Comparison of ENCODE assay signal across 24 cellular contexts in the genomic region with DNA sequence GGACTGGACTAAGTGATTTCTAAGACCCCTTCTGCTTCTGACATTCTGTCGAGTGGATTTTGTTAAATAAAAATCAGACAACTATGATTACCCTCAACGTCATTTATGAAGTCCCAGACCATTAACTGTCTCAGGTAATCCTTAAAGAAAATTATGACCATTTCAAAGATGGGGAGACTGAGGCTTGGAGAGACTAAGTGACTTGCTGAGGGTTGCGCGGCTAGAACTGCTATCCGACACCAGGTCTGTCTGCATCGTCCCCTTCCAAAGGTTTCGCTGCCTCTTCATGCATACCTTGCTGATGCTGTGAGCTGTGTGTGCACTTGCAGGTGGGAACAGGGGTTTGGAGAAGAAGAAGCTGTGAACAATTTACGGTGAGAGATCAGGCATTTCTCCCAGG. TPM values are rescaled to one million over a fixed set of nuclear protein-coding genes. Genes with fewer than 3 reads are reported as not detected.
DNase-seq lines count a peak whose midpoint lies in the region; ATAC-seq and TF ChIP-seq lines count a peak whose summit lies in the region.
"Had no signal": no experiment of that assay in that cellular context is flagged by ENCODE, and none has a peak within 500 bp of the region (broad histone marks: within the 10 kb centered on the region; RNA-seq: fewer than 3 reads in every experiment).

No MANE protein-coding gene starts in this region.

- intact Hi-C loops in naive thymus-derived CD4-positive, alpha-beta T cell (cut with micrococcal nuclease): no loop called here
- intact Hi-C loops in A673 (cut with micrococcal nuclease; ENCODE audit: unreplicated experiment): no loop called here

- POLR2A ChIA-PET in naive thymus-derived CD4-positive, alpha-beta T cell (lab: Charles Lee): interaction anchor here (1.3 kb wide), 1 partner anchor 11 kb away, joined by 7 read pairs; no protein-coding TSS in a partner anchor
- POLR2A ChIA-PET in A673 (lab: Charles Lee; ENCODE audit: low non-redundant PET): no interaction called here

- TF ChIP-seq EP300 in upper lobe of left lung (IDR thresholded peaks at IDR 0.05): no peak

- peak overlapping the region; percentile 5 for H3K27ac Mint-ChIP-seq in activated naive CD8-positive, alpha-beta T cell
- no peak overlapping the region for H3K27ac Mint-ChIP-seq in activated naive CD8-positive, alpha-beta T cell treated with anti-CD3 and anti-CD28 coated beads for 36 hours
- peak overlapping the region; percentile 66 for H3K27ac Mint-ChIP-seq in T-helper 17 cell
- peak overlapping the region; percentile 16 to 64 for H3K27ac Mint-ChIP-seq in effector memory CD8-positive, alpha-beta T cell
- peak overlapping the region in 7 of 9 donors; percentile 37 to 93 (median 66) for H3K27ac Mint-ChIP-seq in naive thymus-derived CD4-positive, alpha-beta T cell
- H3K27ac Mint-ChIP-seq: HFFc6 had no signal

- H3K27ac ChIP-seq in naive thymus-derived CD4-positive, alpha-beta T cell (ENCODE audit: low read depth, low read length): no peak overlapping the region
- H3K27ac ChIP-seq in A673 (ENCODE audit: low read depth, low read length, poor library complexity, severe bottlenecking) (no peak overlapping the region), upper lobe of left lung (no peak overlapping the region)
- H3K27ac ChIP-seq: A549; BLaER1 treated with 17β-estradiol and CSF1 and Interleukin-3, amounts not matched to agents 10 nM and 100 nM had no signal

- H3K27me3 ChIP-seq in naive thymus-derived CD4-positive, alpha-beta T cell (ENCODE audit: control insufficient read depth in 2 of 2, insufficient read depth in 2 of 2, low read length in 2 of 2): no peaks in the 10 kb centered on the region
- H3K27me3 ChIP-seq in A673 (replicated peaks; ENCODE audit: insufficient read depth, low read depth, low read length, poor library complexity): no peaks in the 10 kb centered on the region
- H3K27me3 ChIP-seq in upper lobe of left lung: no peaks in the 10 kb centered on the region
- H3K27me3 ChIP-seq: BE2C had no signal

- TF ChIP-seq CTCF in A673 (conservative IDR thresholded peaks at IDR 0.05; ENCODE audit: low read depth, low read length) (no peak), upper lobe of left lung (IDR thresholded peaks at IDR 0.05) (no peak)

- peaks cover 86% of the 10 kb centered on the region for H3K4me1 Mint-ChIP-seq in activated naive CD8-positive, alpha-beta T cell (ENCODE audit: low read depth)
- peaks cover 32% of the 10 kb centered on the region for H3K4me1 Mint-ChIP-seq in activated naive CD8-positive, alpha-beta T cell treated with anti-CD3 and anti-CD28 coated beads for 36 hours
- peaks cover 33% of the 10 kb centered on the region for H3K4me1 Mint-ChIP-seq in T-helper 17 cell
- peaks cover 20 to 28% of the 10 kb centered on the region in 2 donors for H3K4me1 Mint-ChIP-seq in effector memory CD8-positive, alpha-beta T cell (ENCODE audit: low read depth in 2 of 2)
- H3K4me1 Mint-ChIP-seq in naive thymus-derived CD4-positive, alpha-beta T cell: peaks cover 26 to 94% (median 90%) of the 10 kb centered on the region in 7 donors

- no peak overlapping the region for H3K4me3 ChIP-seq in naive thymus-derived CD4-positive, alpha-beta T cell (ENCODE audit: low read length)
- H3K4me3 ChIP-seq in A673 (ENCODE audit: low read depth, low read length, poor library complexity, severe bottlenecking): no peak overlapping the region
- no peak overlapping the region for H3K4me3 ChIP-seq in upper lobe of left lung
- H3K4me3 ChIP-seq: A549; BLaER1 treated with 17β-estradiol and CSF1 and Interleukin-3, amounts not matched to agents 10 nM and 100 nM; HAP-1 had no signal

- H3K36me3 ChIP-seq in naive thymus-derived CD4-positive, alpha-beta T cell (ENCODE audit: control insufficient read depth in 2 of 3, insufficient read depth in 3 of 3, low read length in 3 of 3): peaks cover 0 to 22% (median 0%) of the 10 kb centered on the region in 3 experiments
- H3K36me3 ChIP-seq in A673 (ENCODE audit: insufficient read depth, low read length, poor library complexity, severe bottlenecking): no peaks in the 10 kb centered on the region
- H3K36me3 ChIP-seq in upper lobe of left lung: no peaks in the 10 kb centered on the region
- H3K36me3 ChIP-seq: BE2C; BLaER1 treated with 17β-estradiol and CSF1 and Interleukin-3, amounts not matched to agents 10 nM and 100 nM; HAP-1 had no signal

- H3K4me3 Mint-ChIP-seq in activated naive CD8-positive, alpha-beta T cell: no peak overlapping the region
- H3K4me3 Mint-ChIP-seq in activated naive CD8-positive, alpha-beta T cell treated with anti-CD3 and anti-CD28 coated beads for 36 hours: no peak overlapping the region
- no peak overlapping the region for H3K4me3 Mint-ChIP-seq in T-helper 17 cell
- no peak overlapping the region for H3K4me3 Mint-ChIP-seq in effector memory CD8-positive, alpha-beta T cell
- peak overlapping the region in 4 of 10 donors; percentile 44 to 93 (median 70) for H3K4me3 Mint-ChIP-seq in naive thymus-derived CD4-positive, alpha-beta T cell
- H3K4me3 Mint-ChIP-seq: CD14-positive monocyte, HFFc6 had no signal

- no peaks in the 10 kb centered on the region for H3K27me3 Mint-ChIP-seq in activated naive CD8-positive, alpha-beta T cell
- no peaks in the 10 kb centered on the region for H3K27me3 Mint-ChIP-seq in activated naive CD8-positive, alpha-beta T cell treated with anti-CD3 and anti-CD28 coated beads for 36 hours
- H3K27me3 Mint-ChIP-seq in T-helper 17 cell: no peaks in the 10 kb centered on the region
- H3K27me3 Mint-ChIP-seq in effector memory CD8-positive, alpha-beta T cell: no peaks in the 10 kb centered on the region
- peaks cover 0 to 4% (median 0%) of the 10 kb centered on the region in 5 donors for H3K27me3 Mint-ChIP-seq in naive thymus-derived CD4-positive, alpha-beta T cell
- H3K27me3 Mint-ChIP-seq: CD4-positive, alpha-beta memory T cell had no signal

- H3K9me3 ChIP-seq in T-helper 17 cell (ENCODE audit: control insufficient read depth, low read length, poor library complexity, severe bottlenecking): no peaks in the 10 kb centered on the region
- H3K9me3 ChIP-seq in naive thymus-derived CD4-positive, alpha-beta T cell (ENCODE audit: control insufficient read depth in 2 of 3, low read length in 3 of 3): no peaks in the 10 kb centered on the region
- H3K9me3 ChIP-seq in A673 (ENCODE audit: low read depth, low read length, poor library complexity, severe bottlenecking): no peaks in the 10 kb centered on the region
- no peaks in the 10 kb centered on the region for H3K9me3 ChIP-seq in upper lobe of left lung
- H3K9me3 ChIP-seq: A549; BE2C; BLaER1 treated with 17β-estradiol and CSF1 and Interleukin-3, amounts not matched to agents 10 nM and 100 nM; HAP-1 had no signal

- no peak for TF ChIP-seq POLR2A in upper lobe of left lung (IDR thresholded peaks at IDR 0.05)

- H3K36me3 Mint-ChIP-seq in activated naive CD8-positive, alpha-beta T cell: no peaks in the 10 kb centered on the region
- H3K36me3 Mint-ChIP-seq in activated naive CD8-positive, alpha-beta T cell treated with anti-CD3 and anti-CD28 coated beads for 36 hours: no peaks in the 10 kb centered on the region
- no peaks in the 10 kb centered on the region for H3K36me3 Mint-ChIP-seq in T-helper 17 cell (ENCODE audit: low read depth)
- peaks cover 4% of the 10 kb centered on the region for H3K36me3 Mint-ChIP-seq in effector memory CD8-positive, alpha-beta T cell (ENCODE audit: insufficient read depth)
- H3K36me3 Mint-ChIP-seq in naive thymus-derived CD4-positive, alpha-beta T cell: peaks cover 0 to 13% (median 0%) of the 10 kb centered on the region in 5 donors

- CTCF ChIA-PET in naive thymus-derived CD4-positive, alpha-beta T cell (lab: Charles Lee): no interaction called here
- CTCF ChIA-PET in A673 (lab: Charles Lee): no interaction called here

- DNase-seq in activated naive CD8-positive, alpha-beta T cell treated with anti-CD3 and anti-CD28 coated beads for 36 hours: no peak
- DNase-seq in T-helper 17 cell (no peak), A673 (ENCODE audit: low spot score) (no peak), upper lobe of left lung (no peak)
- DNase-seq in effector memory CD8-positive, alpha-beta T cell: no peak
- no peak for DNase-seq in naive thymus-derived CD4-positive, alpha-beta T cell
- DNase-seq: 8988T; AML-193; BE2C; Calu3; CD4-positive, alpha-beta memory T cell; COR-L47; DMS53; DMS79 treated with DMSO at 0.1 percent for 48 hours; GF-D8; GOT3; HFFc6 had no signal

- H3K4me1 ChIP-seq in naive thymus-derived CD4-positive, alpha-beta T cell (ENCODE audit: control insufficient read depth in 2 of 2, insufficient read depth in 2 of 2, low read length in 2 of 2): peaks cover 9 to 60% of the 10 kb centered on the region in 2 donors
- H3K4me1 ChIP-seq in A673 (ENCODE audit: insufficient read depth, low read length, poor library complexity, severe bottlenecking) (peaks cover 3% of the 10 kb centered on the region), upper lobe of left lung (peaks cover 12 to 30% (median 14%) of the 10 kb centered on the region in 4 donors)
- H3K4me1 ChIP-seq: BE2C, HAP-1 had no signal

- no peak for ATAC-seq in T-helper 17 cell
- ATAC-seq in effector memory CD8-positive, alpha-beta T cell (replicated peaks): no peak
- no peak for ATAC-seq in naive thymus-derived CD4-positive, alpha-beta T cell
- ATAC-seq in GM21367 (IDR thresholded peaks at IDR 0.05; ENCODE audit: unreplicated experiment): no peak
- no peak for ATAC-seq in upper lobe of left lung (ENCODE audit: low FRiP score in 2 of 2)
- ATAC-seq: A549 had no signal

- no TSS peak for BruUV-seq in A673 (replicated peaks; lab: Mats Ljungman, UMichigan)

- 96 to 97% methylated on average over 8 of the region's 8 CpGs for WGBS in upper lobe of left lung, 2 donors

- H3K9me3 Mint-ChIP-seq in activated naive CD8-positive, alpha-beta T cell (ENCODE audit: low read depth): no peaks in the 10 kb centered on the region
- no peaks in the 10 kb centered on the region for H3K9me3 Mint-ChIP-seq in activated naive CD8-positive, alpha-beta T cell treated with anti-CD3 and anti-CD28 coated beads for 36 hours
- H3K9me3 Mint-ChIP-seq in effector memory CD8-positive, alpha-beta T cell: no peaks in the 10 kb centered on the region
- H3K9me3 Mint-ChIP-seq in naive thymus-derived CD4-positive, alpha-beta T cell: no peaks in the 10 kb centered on the region
- H3K9me3 Mint-ChIP-seq: CD4-positive, alpha-beta memory T cell; HFFc6 had no signal

RNA-seq across cellular contexts. Expression of a gene that starts 3.1 kb away (rescaled TPM):
- 1 to 10 TPM; 3.2 to 3.6 TPM for total RNA-seq in activated naive CD8-positive, alpha-beta T cell treated with anti-CD3 and anti-CD28 coated beads for 36 hours
- total RNA-seq in T-helper 17 cell (1 to 10 TPM; 6.7 to 9.4 TPM), A673 (2021) (0.43 and 0.81 TPM in 2 replicates), upper lobe of left lung (10 to 100 TPM in 1 of 6 donors, 1 to 10 TPM in 5; 1.0 to 17.3 (median 2.4) TPM)
- 10 to 100 TPM in 4 of 5 experiments, 1 to 10 TPM in 1; 7.3 to 43.4 (median 22.5) TPM for total RNA-seq in naive thymus-derived CD4-positive, alpha-beta T cell
- polyA plus RNA-seq in naive thymus-derived CD4-positive, alpha-beta T cell: 10 to 100 TPM in 1 of 2 donors, 1 to 10 TPM in 1; 6.0 to 16.7 TPM

RNA-seq across cellular contexts. Expression of a gene that starts 43.4 kb away (rescaled TPM):
- not detected for total RNA-seq in activated naive CD8-positive, alpha-beta T cell treated with anti-CD3 and anti-CD28 coated beads for 36 hours
- total RNA-seq in T-helper 17 cell: not detected
- total RNA-seq in naive thymus-derived CD4-positive, alpha-beta T cell: under 1 TPM in 3 of 5 experiments, not detected in 2; 0.58 to 0.81 (median 0.64) TPM
- polyA plus RNA-seq in naive thymus-derived CD4-positive, alpha-beta T cell: under 1 TPM in 1 of 2 donors, not detected in 1; 0.48 TPM
- total RNA-seq in A673 (2021): not detected in 2 replicates
- not detected for total RNA-seq in upper lobe of left lung
- total RNA-seq: Calu3, G401 had no signal
- polyA plus RNA-seq: A549; CD14-positive monocyte; CD4-positive, alpha-beta memory T cell had no signal

RNA-seq across cellular contexts. Expression of a gene that starts 59.7 kb away (rescaled TPM):
- 1 to 10 TPM; 3.3 to 3.9 TPM for total RNA-seq in activated naive CD8-positive, alpha-beta T cell treated with anti-CD3 and anti-CD28 coated beads for 36 hours
- total RNA-seq in T-helper 17 cell (1 to 10 TPM; 1.2 to 2.3 TPM), A673 (2021) (3.4 and 3.5 TPM in 2 replicates), upper lobe of left lung (10 to 100 TPM in 5 of 6 donors, 1 to 10 TPM in 1; 6.3 to 34.0 (median 15.9) TPM)
- 1 to 10 TPM; 1.0 to 3.6 (median 1.4) TPM for total RNA-seq in naive thymus-derived CD4-positive, alpha-beta T cell
- polyA plus RNA-seq in naive thymus-derived CD4-positive, alpha-beta T cell: 1 to 10 TPM; 1.3 to 1.9 TPM
